In genomic region chr12:64107776-64108175, GRCh38 we compare ENCODE assay signal across 20 cellular contexts.
DNase-seq lines count a peak whose midpoint lies in the region; ATAC-seq, FAIRE-seq and TF ChIP-seq lines count a peak whose summit lies in the region.
"Had no signal": no experiment of that assay in that cellular context is flagged by ENCODE, and none has a peak within 500 bp of the region (broad histone marks: within the 10 kb centered on the region; RNA-seq: fewer than 3 reads in every experiment).

No MANE protein-coding gene starts in this region.

- peak; percentile 18 for DNase-seq in GM12865 (ENCODE audit: low read depth)
- DNase-seq in MM.1S = peak; percentile 53
- DNase-seq in GM12878 (ENCODE audit: low read depth, low spot score) = no peak
- no peak for DNase-seq in GF-D8 (lab: John Stamatoyannopoulos, UW)
- no peak for DNase-seq in NAMALWA (ENCODE audit: low spot score)
- DNase-seq: AML-193; Caco-2; Calu3; CD4-positive, alpha-beta T cell; CD8-positive, alpha-beta T cell; DMS79 treated with DMSO at 0.1 percent for 48 hours had no signal

- TF ChIP-seq EP300 in GM12878 (IDR thresholded peaks at IDR 0.05; ENCODE audit: borderline replicate concordance in 1 of 2, control insufficient read depth in 1 of 2, low read depth in 2 of 2, low read length in 2 of 2) = no peak

- intact Hi-C loops in GM12878 (cut with micrococcal nuclease; ENCODE audit: unreplicated experiment) = no loop called here

- 0% methylated on average over 1 of the region's 1 CpG for WGBS in GM12878 (ENCODE audit: insufficient coverage, insufficient replicate concordance, low lambda C conversion rate, missing lambda C conversion rate)

- no peaks in the 10 kb centered on the region for H3K9me2 ChIP-seq in MM.1S (replicated peaks; ENCODE audit: insufficient read depth, low read length)

- RAD21 ChIA-PET in GM12878 (lab: Charles Lee; ENCODE audit: unreplicated experiment) = no interaction called here

- peaks cover 21% of the 10 kb centered on the region for H3K4me1 ChIP-seq in MM.1S (ENCODE audit: low read length)
- no peaks in the 10 kb centered on the region for H3K4me1 ChIP-seq in GM12878 (ENCODE audit: control insufficient read depth, insufficient read depth, low read length)
- H3K4me1 ChIP-seq: BLaER1 treated with 17β-estradiol and CSF1 and Interleukin-3, amounts not matched to agents 10 nM and 100 nM had no signal

- TF ChIP-seq CTCF in GM12865 (IDR thresholded peaks at IDR 0.05; ENCODE audit: insufficient read depth, low read depth, low read length, missing control alignments) = no peak
- no peak for TF ChIP-seq CTCF in MM.1S (IDR thresholded peaks at IDR 0.05; ENCODE audit: low read length)
- no peak for TF ChIP-seq CTCF in GM12878 (IDR thresholded peaks at IDR 0.05 in 2 of 3, conservative IDR thresholded peaks at IDR 0.05 in 1 of 3; ENCODE audit: control insufficient read depth in 2 of 3, extremely low read depth in 1 of 3, insufficient read depth in 1 of 3, low read depth in 3 of 3, low read length in 3 of 3)

- SMC1A ChIA-PET in GM12878 (lab: Charles Lee; ENCODE audit: uncharacterized antibody, unreplicated experiment) = no interaction called here

- in situ Hi-C loops in GM12878 (cut with MboI) = no loop called here

- TF ChIP-seq POLR2A in GM12878 (IDR thresholded peaks at IDR 0.05; ENCODE audit: low read depth, low read length) = no peak

- no peak for TF ChIP-seq RAD21 in GM12878 (IDR thresholded peaks at IDR 0.05; ENCODE audit: insufficient read depth, low read depth, low read length)

- H3K4me2 ChIP-seq in MM.1S (ENCODE audit: low read depth, low read length) = peak overlapping the region; percentile 4; the same call in 1 of the 2 replicates
- no peak overlapping the region for H3K4me2 ChIP-seq in GM12878 (ENCODE audit: control insufficient read depth, insufficient read depth)
- H3K4me2 ChIP-seq: A549; BLaER1 treated with 17β-estradiol and CSF1 and Interleukin-3, amounts not matched to agents 10 nM and 100 nM had no signal

- H3K27ac ChIP-seq in MM.1S (ENCODE audit: low read length) = no peak overlapping the region
- no peak overlapping the region for H3K27ac ChIP-seq in GM12878 (ENCODE audit: control insufficient read depth, insufficient read depth)
- H3K27ac ChIP-seq: 22Rv1; A549; BLaER1 treated with 17β-estradiol and CSF1 and Interleukin-3, amounts not matched to agents 10 nM and 100 nM; C4-2B had no signal

- ATAC-seq in HG03354 (IDR thresholded peaks at IDR 0.05; ENCODE audit: poor library complexity, severe bottlenecking, unreplicated experiment) (peak; percentile 43), GM12878 (no peak), SK-N-SH treated with all-trans-retinoic acid at 6 μM for 48 hours (no peak)
- ATAC-seq: A549; CD8-positive, alpha-beta T cell had no signal

- POLR2A ChIA-PET in GM12878 (lab: Charles Lee) = no interaction called here

- no TSS peak for BruUV-seq in GM12878 (replicated peaks; lab: Mats Ljungman, UMichigan)

- H3F3A ChIP-seq in MM.1S (ENCODE audit: insufficient read depth, low read length) = no peaks in the 10 kb centered on the region

- CTCF ChIA-PET in GM12878 (lab: Yijun Ruan, JAX) = no interaction called here

- peak; percentile 27 for FAIRE-seq in GM12878 (lab: Jason Lieb, UNC)
- FAIRE-seq: A549, D721Med, G401.6, GM12892 had no signal

- H4K20me1 ChIP-seq in MM.1S (ENCODE audit: insufficient read depth, low read length) = no peaks in the 10 kb centered on the region
- H4K20me1 ChIP-seq in GM12878 (ENCODE audit: control insufficient read depth, insufficient read depth) = no peaks in the 10 kb centered on the region
- H4K20me1 ChIP-seq: BLaER1 treated with 17β-estradiol and CSF1 and Interleukin-3, amounts not matched to agents 10 nM and 100 nM had no signal

- H3K27me3 ChIP-seq in MM.1S (replicated peaks; ENCODE audit: insufficient read depth, low read length) (no peaks in the 10 kb centered on the region), GM12878 (replicated peaks in 1 of 2; ENCODE audit: control insufficient read depth in 2 of 2, insufficient read depth in 2 of 2, low read length in 1 of 2) (no peaks in the 10 kb centered on the region)
- H3K27me3 ChIP-seq: BLaER1 treated with 17β-estradiol and CSF1 and Interleukin-3, amounts not matched to agents 10 nM and 100 nM had no signal

- H3K79me2 ChIP-seq in MM.1S (ENCODE audit: low read length) = no peaks in the 10 kb centered on the region
- H3K79me2 ChIP-seq in GM12878 (ENCODE audit: control insufficient read depth, insufficient read depth, low read length) = no peaks in the 10 kb centered on the region

- H3K9ac ChIP-seq in MM.1S (ENCODE audit: low read length) (no peak overlapping the region), GM12878 (ENCODE audit: control insufficient read depth, insufficient read depth, low read length) (no peak overlapping the region)
- H3K9ac ChIP-seq: BLaER1 treated with 17β-estradiol and CSF1 and Interleukin-3, amounts not matched to agents 10 nM and 100 nM had no signal

- H2AFZ ChIP-seq in MM.1S (ENCODE audit: low read length) (no peak overlapping the region), GM12878 (ENCODE audit: control insufficient read depth, low read depth, low read length) (no peak overlapping the region)

- H3K4me3 ChIP-seq in GM12865 (ENCODE audit: low read depth, low read length) = no peak overlapping the region
- no peak overlapping the region for H3K4me3 ChIP-seq in MM.1S (ENCODE audit: low read length)
- no peak overlapping the region for H3K4me3 ChIP-seq in GM12878
- H3K4me3 ChIP-seq: A549; BLaER1 treated with 17β-estradiol and CSF1 and Interleukin-3, amounts not matched to agents 10 nM and 100 nM had no signal

- H3K36me3 ChIP-seq in MM.1S (replicated peaks; ENCODE audit: insufficient read depth, low read length) = no peaks in the 10 kb centered on the region
- H3K36me3 ChIP-seq in GM12878 (ENCODE audit: control insufficient read depth in 2 of 2, insufficient read depth in 2 of 2, low read length in 1 of 2) = no peaks in the 10 kb centered on the region

- H3K9me3 ChIP-seq in MM.1S (replicated peaks; ENCODE audit: insufficient read depth, low read length) (no peaks in the 10 kb centered on the region), GM12878 (replicated peaks; ENCODE audit: control insufficient read depth, insufficient read depth, low read length) (no peaks in the 10 kb centered on the region)
- H3K9me3 ChIP-seq: A549, Caco-2 had no signal

TF ChIP-seq in GM12878, 131 proteins besides CTCF, POLR2A, EP300 and RAD21 (continues in another document):
- TF ChIP-seq PAX5 (IDR thresholded peaks at IDR 0.05; ENCODE audit: borderline replicate concordance, low read depth, low read length) (no peak), NR2C2 (IDR thresholded peaks at IDR 0.05; ENCODE audit: borderline replicate concordance, control insufficient read depth, insufficient read length, low read depth) (no peak), NR2C1 (IDR thresholded peaks at IDR 0.05) (no peak), ZBTB33 (IDR thresholded peaks at IDR 0.05) (no peak), MEF2B (IDR thresholded peaks at IDR 0.05; ENCODE audit: partially characterized antibody, poor library complexity, severe bottlenecking) (no peak), MTA3 (IDR thresholded peaks at IDR 0.05; ENCODE audit: borderline replicate concordance, low read length) (no peak), SUZ12 (IDR thresholded peaks at IDR 0.05; ENCODE audit: unreplicated experiment) (no peak)

TF ChIP-seq in SK-N-SH treated with all-trans-retinoic acid at 6 μM for 48 hours, 23 proteins besides CTCF, POLR2A, EP300 and RAD21:
- TF ChIP-seq OSR1 (CRISPR knock-in tag; IDR thresholded peaks at IDR 0.05) = no peak
- TF ChIP-seq, protein P1, sequence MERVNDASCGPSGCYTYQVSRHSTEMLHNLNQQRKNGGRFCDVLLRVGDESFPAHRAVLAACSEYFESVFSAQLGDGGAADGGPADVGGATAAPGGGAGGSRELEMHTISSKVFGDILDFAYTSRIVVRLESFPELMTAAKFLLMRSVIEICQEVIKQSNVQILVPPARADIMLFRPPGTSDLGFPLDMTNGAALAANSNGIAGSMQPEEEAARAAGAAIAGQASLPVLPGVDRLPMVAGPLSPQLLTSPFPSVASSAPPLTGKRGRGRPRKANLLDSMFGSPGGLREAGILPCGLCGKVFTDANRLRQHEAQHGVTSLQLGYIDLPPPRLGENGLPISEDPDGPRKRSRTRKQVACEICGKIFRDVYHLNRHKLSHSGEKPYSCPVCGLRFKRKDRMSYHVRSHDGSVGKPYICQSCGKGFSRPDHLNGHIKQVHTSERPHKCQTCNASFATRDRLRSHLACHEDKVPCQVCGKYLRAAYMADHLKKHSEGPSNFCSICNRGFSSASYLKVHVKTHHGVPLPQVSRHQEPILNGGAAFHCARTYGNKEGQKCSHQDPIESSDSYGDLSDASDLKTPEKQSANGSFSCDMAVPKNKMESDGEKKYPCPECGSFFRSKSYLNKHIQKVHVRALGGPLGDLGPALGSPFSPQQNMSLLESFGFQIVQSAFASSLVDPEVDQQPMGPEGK (CRISPR knock-in tag; IDR thresholded peaks at IDR 0.05; ENCODE audit: borderline replicate concordance) = no peak
TF ChIP-seq in SK-N-SH treated with all-trans-retinoic acid at 6 μM for 48 hours: peak in this region for 0.

Comparison
In these comparisons a context has a peak if more than half of its experiments do, and no peak if none do; other contexts are left out.
1. DNase-seq: peak in GM12865 (single experiment) and MM.1S (single experiment); none in GM12878 (single experiment), GF-D8 (single experiment) and NAMALWA (single experiment).